In the genomic region with DNA sequence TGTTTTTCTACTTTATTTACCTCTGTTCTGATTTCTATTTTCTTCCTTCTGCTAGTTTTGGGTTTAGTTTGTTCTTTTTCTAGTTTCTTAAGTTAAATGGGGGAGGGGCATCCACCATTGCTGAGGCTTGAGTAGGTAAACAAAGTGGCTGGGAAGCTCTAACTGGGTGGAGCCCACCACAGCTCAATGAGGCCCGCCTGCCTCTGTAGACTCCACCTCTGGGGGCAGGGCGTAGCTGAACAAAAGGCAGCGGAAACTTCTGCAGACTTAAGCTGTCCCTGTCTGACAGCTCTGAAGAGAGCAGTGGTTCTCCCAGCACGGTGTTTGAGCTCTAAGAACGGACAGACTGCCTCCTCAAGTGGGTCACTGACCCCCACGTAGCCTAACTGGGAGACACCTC, we compare ENCODE assay signal across 8 cellular contexts.
A peak's percentile ranks its signal among the peaks of the same experiment; 100 is the strongest.
DNase-seq lines count a peak whose midpoint lies in the region; ATAC-seq and TF ChIP-seq lines count a peak whose summit lies in the region.
"Not testable (repeated sequence)": the region's sequence is repeated elsewhere in the genome, so short reads cannot be mapped to it uniquely, and the experiment has no call there.

No MANE protein-coding gene starts in this region.

- intact Hi-C loops in CD8-positive, alpha-beta T cell (cut with DNase I, micrococcal nuclease): loop anchor here in 1 of 2 experiments (2.0 kb wide), 1 partner anchor 15 kb away; no protein-coding TSS in a partner anchor

- H3K4me3 Mint-ChIP-seq in CD8-positive, alpha-beta T cell: peak overlapping the region; percentile 12
- H3K4me3 Mint-ChIP-seq in WTC11; activated naive CD8-positive, alpha-beta T cell: not testable (repeated sequence)

- H3K79me1 ChIP-seq in mesendoderm (ENCODE audit: low read length): not testable (repeated sequence)

- CTCF ChIA-PET in CD8-positive, alpha-beta T cell (lab: Charles Lee); WTC11 (lab: Charles Lee): not testable (repeated sequence)

- H3K27me3 ChIP-seq in CD8-positive, alpha-beta T cell (ENCODE audit: insufficient read depth, low read length); mesendoderm (ENCODE audit: insufficient read depth, low read length, poor library complexity); neutrophil: not testable (repeated sequence)

- H3K36me3 ChIP-seq in CD8-positive, alpha-beta T cell (ENCODE audit: insufficient read depth, low read length); mesendoderm (ENCODE audit: control insufficient read depth, insufficient read depth, low read length); neutrophil: not testable (repeated sequence)

- not testable (repeated sequence) for H3K4ac ChIP-seq in mesendoderm (ENCODE audit: low read depth, low read length)

- H3K27me3 Mint-ChIP-seq in CD8-positive, alpha-beta T cell (ENCODE audit: low read depth); WTC11 (ENCODE audit: low read depth); activated naive CD8-positive, alpha-beta T cell: not testable (repeated sequence)

- not testable (repeated sequence) for H3K9me3 Mint-ChIP-seq in CD8-positive, alpha-beta T cell; activated naive CD8-positive, alpha-beta T cell (ENCODE audit: low read depth)
- H3K9me3 Mint-ChIP-seq in WTC11: peaks cover 11% of the 10 kb centered on the region; the same call in 1 of the 2 replicates

- H3K4me3 ChIP-seq in CD8-positive, alpha-beta T cell (ENCODE audit: low read depth, low read length); mesendoderm (ENCODE audit: low read length); neutrophil (ENCODE audit: low read depth in 1 of 2, low read length in 1 of 2): not testable (repeated sequence)

- H3K27ac ChIP-seq in CD8-positive, alpha-beta T cell (ENCODE audit: low read depth, low read length); mesendoderm (ENCODE audit: low read depth, low read length): not testable (repeated sequence)
- peak overlapping the region; percentile 98 for H3K27ac ChIP-seq in neutrophil

- H2BK120ac ChIP-seq in mesendoderm (ENCODE audit: low read depth, low read length): not testable (repeated sequence)

- H3K23ac ChIP-seq in mesendoderm (ENCODE audit: low read length): not testable (repeated sequence)

- H2AK5ac ChIP-seq in mesendoderm (ENCODE audit: low read length): not testable (repeated sequence)

- not testable (repeated sequence) for H4K5ac ChIP-seq in mesendoderm (ENCODE audit: low read length)

- not testable (repeated sequence) for ATAC-seq in CD8-positive, alpha-beta T cell; WTC11

- not testable (repeated sequence) for H2BK5ac ChIP-seq in mesendoderm (ENCODE audit: low read length)

- H3K4me1 Mint-ChIP-seq in CD8-positive, alpha-beta T cell (ENCODE audit: low read depth): peaks cover 12% of the 10 kb centered on the region
- H3K4me1 Mint-ChIP-seq in WTC11: not testable (repeated sequence)
- peaks cover 20% of the 10 kb centered on the region for H3K4me1 Mint-ChIP-seq in activated naive CD8-positive, alpha-beta T cell (ENCODE audit: low read depth)

- not testable (repeated sequence) for H3K36me3 Mint-ChIP-seq in CD8-positive, alpha-beta T cell; WTC11; activated naive CD8-positive, alpha-beta T cell

- H3K4me2 ChIP-seq in mesendoderm (ENCODE audit: low read length): not testable (repeated sequence)

- POLR2A ChIA-PET in CD8-positive, alpha-beta T cell (lab: Charles Lee): interaction anchor here (0.7 kb wide), 1 partner anchor 16 kb away, joined by 3 read pairs; no protein-coding TSS in a partner anchor
- POLR2A ChIA-PET in WTC11 (lab: Charles Lee): interaction anchor here (0.6 kb wide), 1 partner anchor 1529 kb away, joined by 5 read pairs; no protein-coding TSS in a partner anchor

- H3K27ac Mint-ChIP-seq in CD8-positive, alpha-beta T cell; WTC11: not testable (repeated sequence)
- peak overlapping the region; percentile 10 for H3K27ac Mint-ChIP-seq in activated naive CD8-positive, alpha-beta T cell

- not testable (repeated sequence) for TF ChIP-seq CTCF in CD8-positive, alpha-beta T cell (IDR thresholded peaks at IDR 0.05); WTC11 (IDR thresholded peaks at IDR 0.05); neutrophil (IDR thresholded peaks at IDR 0.05)

- H3K9me3 ChIP-seq in CD8-positive, alpha-beta T cell (ENCODE audit: low read length); neutrophil: not testable (repeated sequence)

- H3K9ac ChIP-seq in mesendoderm (ENCODE audit: low read length): not testable (repeated sequence)

- not testable (repeated sequence) for H3K79me2 ChIP-seq in mesendoderm (ENCODE audit: control insufficient read depth, insufficient read depth, low read length)

- H3K56ac ChIP-seq in mesendoderm (ENCODE audit: low read length): not testable (repeated sequence)

- no CpG with 5 or more reads among the region's 6 CpGs for WGBS in mesendoderm (ENCODE audit: extremely low coverage, insufficient coverage, low lambda C conversion rate)

- not testable (repeated sequence) for H3K4me1 ChIP-seq in CD8-positive, alpha-beta T cell (ENCODE audit: insufficient read depth, low read length); mesendoderm (ENCODE audit: control insufficient read depth, low read depth, low read length)
- H3K4me1 ChIP-seq in neutrophil (ENCODE audit: control insufficient read depth in 1 of 2, insufficient read depth in 1 of 2, low read depth in 1 of 2, low read length in 1 of 2): peaks cover 54 to 57% of the 10 kb centered on the region in 2 experiments

- H3K18ac ChIP-seq in mesendoderm (ENCODE audit: low read length): not testable (repeated sequence)

- not testable (repeated sequence) for H2BK15ac ChIP-seq in mesendoderm (replicated peaks; ENCODE audit: low read depth)

- not testable (repeated sequence) for H4K8ac ChIP-seq in mesendoderm (ENCODE audit: low read depth, low read length)

- DNase-seq in CD8-positive, alpha-beta T cell: peak in 5 of 7 experiments; percentile 41 to 75 (median 58)
- DNase-seq in NCI-H748 (lab: John Stamatoyannopoulos, UW; ENCODE audit: unreplicated experiment) (peak; percentile 4), WTC11 (ENCODE audit: low spot score) (peak; percentile 76), activated gamma-delta T cell treated with Interleukin-2 at 50 U/mL for 16 hours (peak; percentile 55), mesendoderm (peak; percentile 64)
- DNase-seq in activated CD8-positive, alpha-beta memory T cell treated with anti-CD3 and anti-CD28 coated beads for 24 hours: peak; percentile 59

Comparison
In these comparisons a context has a peak if more than half of its experiments do, and no peak if none do; other contexts are left out.
1. DNase-seq: peak in every context shown above with its lines; median percentile 76 in WTC11; 64 in mesendoderm; 59 in activated CD8-positive, alpha-beta memory T cell treated with anti-CD3 and anti-CD28 coated beads for 24 hours; 58 in CD8-positive, alpha-beta T cell; 55 in activated gamma-delta T cell treated with Interleukin-2 at 50 U/mL for 16 hours; 4 in NCI-H748.